12 cellular contexts compared by ENCODE assay signal in genomic region chr3:50167069-50167781, GRCh38. TPM values are rescaled to one million over a fixed set of nuclear protein-coding genes. Genes with fewer than 3 reads are reported as not detected.
A peak's percentile ranks its signal among the peaks of the same experiment; 100 is the strongest.
DNase-seq lines count a peak whose midpoint lies in the region; ATAC-seq, FAIRE-seq and TF ChIP-seq lines count a peak whose summit lies in the region.
"Had no signal": no experiment of that assay in that cellular context is flagged by ENCODE, and none has a peak within 500 bp of the region (broad histone marks: within the 10 kb centered on the region; RNA-seq: fewer than 3 reads in every experiment).

No MANE protein-coding gene starts in this region.

- peak overlapping the region; percentile 43 to 92 (median 84) for H3K27ac ChIP-seq in heart left ventricle
- H3K27ac ChIP-seq in duodenal mucosa (ENCODE audit: low read depth, low read length), result peak overlapping the region; percentile 64
- peak overlapping the region; percentile 73 for H3K27ac ChIP-seq in muscle layer of colon (ENCODE audit: low read depth, low read length)
- H3K27ac ChIP-seq: SJSA1 had no signal

- H3K4me1 ChIP-seq in heart left ventricle, result peaks cover 31 to 99% (median 86%) of the 10 kb centered on the region in 12 donors
- H3K4me1 ChIP-seq in duodenal mucosa (ENCODE audit: control insufficient read depth in 1 of 2, insufficient read depth in 2 of 2, low read length in 2 of 2), result peaks cover 94 to 98% of the 10 kb centered on the region in 2 donors
- H3K4me1 ChIP-seq in muscle layer of colon (ENCODE audit: insufficient read depth, low read length), result peaks cover 69% of the 10 kb centered on the region

- H3K9me3 ChIP-seq in heart left ventricle (no peaks in the 10 kb centered on the region), duodenal mucosa (ENCODE audit: control insufficient read depth in 1 of 2, low read length in 2 of 2) (no peaks in the 10 kb centered on the region), muscle layer of colon (ENCODE audit: low read length) (no peaks in the 10 kb centered on the region)
- H3K9me3 ChIP-seq: SJSA1 had no signal

- no peak for ATAC-seq in heart left ventricle
- no peak for ATAC-seq in left ventricle myocardium superior
- no peak for ATAC-seq in GM21515 (IDR thresholded peaks at IDR 0.05; ENCODE audit: unreplicated experiment)
- no peak for ATAC-seq in HG03097 (IDR thresholded peaks at IDR 0.05; ENCODE audit: low FRiP score, unreplicated experiment)

- 60 to 69% (median 68%) methylated on average over 15 to 16 of the region's 16 CpGs for WGBS in heart left ventricle, 4 donors

- H3K36me3 ChIP-seq in heart left ventricle, result no peaks in the 10 kb centered on the region
- H3K36me3 ChIP-seq in duodenal mucosa (ENCODE audit: control insufficient read depth in 1 of 2, insufficient read depth in 2 of 2, low read length in 2 of 2), result peaks cover 0 to 3% of the 10 kb centered on the region in 2 donors
- no peaks in the 10 kb centered on the region for H3K36me3 ChIP-seq in muscle layer of colon (ENCODE audit: insufficient read depth, low read length)
- H3K36me3 ChIP-seq: cardiac muscle cell, SJSA1 had no signal

- no peaks in the 10 kb centered on the region for H3K27me3 ChIP-seq in heart left ventricle
- no peaks in the 10 kb centered on the region for H3K27me3 ChIP-seq in duodenal mucosa (ENCODE audit: control insufficient read depth in 1 of 2, insufficient read depth in 2 of 2, low read length in 2 of 2)
- H3K27me3 ChIP-seq in muscle layer of colon (ENCODE audit: control insufficient read depth in 1 of 2, insufficient read depth in 2 of 2, low read length in 2 of 2), result no peaks in the 10 kb centered on the region
- H3K27me3 ChIP-seq: cardiac muscle cell, SJSA1 had no signal

- POLR2A ChIA-PET in GM10248 (lab: Yijun Ruan, JAX), result no interaction called here

- intact Hi-C loops in heart left ventricle (cut with DNase I) (no loop called here), left ventricle myocardium superior (cut with micrococcal nuclease) (no loop called here)

- CTCF ChIA-PET in GM10248 (lab: Yijun Ruan, JAX), result interaction anchor here (1.4 kb wide), 1 partner anchor 11 kb away, joined by 3 read pairs; no protein-coding TSS in a partner anchor

- TF ChIP-seq CTCF in heart left ventricle (IDR thresholded peaks at IDR 0.05), result no peak
- TF ChIP-seq CTCF in GM10248 (IDR thresholded peaks at IDR 0.05; ENCODE audit: control extremely low read depth, extremely low read depth, low read depth, missing control alignments), result no peak

- peak overlapping the region; percentile 39 to 41 for H3K9ac ChIP-seq in duodenal mucosa (ENCODE audit: low read depth in 1 of 2, low read length in 2 of 2)
- no peak overlapping the region for H3K9ac ChIP-seq in muscle layer of colon (ENCODE audit: low read length)

- TF ChIP-seq POLR2A in heart left ventricle (IDR thresholded peaks at IDR 0.05), result no peak

- FAIRE-seq in urothelium cell line (lab: Jason Lieb, UNC), result peak; percentile 9

- no peak overlapping the region for H3K4me3 ChIP-seq in heart left ventricle
- H3K4me3 ChIP-seq in duodenal mucosa (ENCODE audit: low read depth in 1 of 2, low read length in 2 of 2), result peak overlapping the region in 1 of 2 donors; percentile 5
- peak overlapping the region in 1 of 2 donors; percentile 8 for H3K4me3 ChIP-seq in muscle layer of colon (ENCODE audit: low read depth in 1 of 2, low read length in 2 of 2)
- H3K4me3 ChIP-seq: cardiac muscle cell, SJSA1 had no signal

- DNase-seq in heart left ventricle (peak in 1 of 5 donors; percentile 58), left ventricle myocardium superior (no peak), urothelium cell line (ENCODE audit: low spot score) (peak; percentile 38), GM10248 (ENCODE audit: extremely low spot score) (no peak)
- DNase-seq: NCI-H1930 had no signal

RNA-seq across cellular contexts. Expression of gene SEMA3F, which starts 12.1 kb away (rescaled TPM):
- total RNA-seq in heart left ventricle, result 10 to 100 TPM in 6 of 9 donors, 1 to 10 TPM in 3; 6.1 to 94.1 (median 11.3) TPM
- polyA plus RNA-seq in heart left ventricle, result 10 to 100 TPM in 1 of 2 donors, 1 to 10 TPM in 1; 9.3 to 23.9 TPM
- 11.4 TPM for total RNA-seq in left ventricle myocardium superior

RNA-seq across cellular contexts. Expression of gene GNAT1, which starts 24.2 kb away (rescaled TPM):
- total RNA-seq in heart left ventricle (under 1 TPM in 1 of 9 donors, not detected in 8; 0.40 TPM), left ventricle myocardium superior (not detected)
- polyA plus RNA-seq in heart left ventricle, result not detected
- total RNA-seq: activated CD8-positive, alpha-beta memory T cell treated with anti-CD3 and anti-CD28 coated beads for 36 hours; cardiac muscle cell; SJSA1 had no signal
- polyA plus RNA-seq: cardiac muscle cell had no signal

RNA-seq across cellular contexts. Expression of gene SLC38A3, which starts 37.8 kb away (rescaled TPM):
- 10 to 100 TPM in 3 of 9 donors, 1 to 10 TPM in 6; 3.6 to 14.8 (median 8.4) TPM for total RNA-seq in heart left ventricle
- polyA plus RNA-seq in heart left ventricle, result 1 to 10 TPM; 1.0 to 8.8 TPM
- 10.4 TPM for total RNA-seq in left ventricle myocardium superior
- total RNA-seq: SJSA1 had no signal
